Comparison of ENCODE assay signal across 8 cellular contexts in genomic region chr6:117829594-117830319, GRCh38.
A peak's percentile ranks its signal among the peaks of the same experiment; 100 is the strongest.
DNase-seq lines count a peak whose midpoint lies in the region; ATAC-seq and TF ChIP-seq lines count a peak whose summit lies in the region.

No MANE protein-coding gene starts in this region.

- CTCF ChIA-PET in activated naive CD4-positive, alpha-beta T cell treated with anti-CD3 and anti-CD28 coated beads, Interleukin-2, amount 10 ng/mL, durations not matched to agents 7 days and 5 days (lab: Charles Lee), result no interaction called here

- H3K9me3 Mint-ChIP-seq in stimulated activated naive B cell treated with anti-CD40 and anti-IgM and Interleukin-4, amounts not matched to agents 10 μg/mL and 1 μg/mL and 100 μg/mL, for 72 hours, result peaks cover 5 to 9% of the 10 kb centered on the region in 2 donors
- H3K9me3 Mint-ChIP-seq in activated naive CD4-positive, alpha-beta T cell treated with anti-CD3 and anti-CD28 coated beads, Interleukin-2, amount 10 ng/mL, durations not matched to agents 7 days and 5 days, result no peaks in the 10 kb centered on the region

- peak; percentile 57 for TF ChIP-seq CTCF in BE2C (IDR thresholded peaks at IDR 0.05; ENCODE audit: low read depth, low read length)
- TF ChIP-seq CTCF in fibroblast of mammary gland (conservative IDR thresholded peaks at IDR 0.05; ENCODE audit: control insufficient read depth, insufficient read depth, low read depth, low read length), result peak; percentile 29
- peak in 1 of 3 experiments; percentile 6 for TF ChIP-seq CTCF in esophagus muscularis mucosa (IDR thresholded peaks at IDR 0.05)

- H3K9me3 ChIP-seq in BE2C, result no peaks in the 10 kb centered on the region
- peaks cover 0 to 12% (median 0%) of the 10 kb centered on the region in 4 donors for H3K9me3 ChIP-seq in esophagus muscularis mucosa

- H3K4me3 Mint-ChIP-seq in stimulated activated naive B cell treated with anti-CD40 and anti-IgM and Interleukin-4, amounts not matched to agents 10 μg/mL and 1 μg/mL and 100 μg/mL, for 72 hours, result no peak overlapping the region
- H3K4me3 Mint-ChIP-seq in activated naive CD4-positive, alpha-beta T cell treated with anti-CD3 and anti-CD28 coated beads, Interleukin-2, amount 10 ng/mL, durations not matched to agents 7 days and 5 days, result no peak overlapping the region

- H3K27me3 ChIP-seq in BE2C (peaks cover 11% of the 10 kb centered on the region), esophagus muscularis mucosa (no peaks in the 10 kb centered on the region)

- no peaks in the 10 kb centered on the region for H3K36me3 Mint-ChIP-seq in stimulated activated naive B cell treated with anti-CD40 and anti-IgM and Interleukin-4, amounts not matched to agents 10 μg/mL and 1 μg/mL and 100 μg/mL, for 72 hours
- H3K36me3 Mint-ChIP-seq in activated naive CD4-positive, alpha-beta T cell treated with anti-CD3 and anti-CD28 coated beads, Interleukin-2, amount 10 ng/mL, durations not matched to agents 7 days and 5 days, result no peaks in the 10 kb centered on the region

- DNase-seq in BE2C (peak; percentile 49), NOMO-1 treated with dmso at 0.1 percent for 144 hours (lab: John Stamatoyannopoulos, UW; ENCODE audit: unreplicated experiment) (peak; percentile 1), fibroblast of mammary gland (ENCODE audit: low read depth) (peak; percentile 38), NCI-H128 (lab: John Stamatoyannopoulos, UW; ENCODE audit: unreplicated experiment) (no peak), esophagus muscularis mucosa (ENCODE audit: extremely low spot score) (no peak)
- DNase-seq in stimulated activated naive B cell treated with anti-CD40 and anti-IgM and Interleukin-4, amounts not matched to agents 10 μg/mL and 1 μg/mL and 100 μg/mL, for 72 hours, result no peak
- DNase-seq in activated naive CD4-positive, alpha-beta T cell treated with anti-CD3 and anti-CD28 coated beads, Interleukin-2, amount 10 ng/mL, durations not matched to agents 7 days and 5 days, result no peak

- H3K36me3 ChIP-seq in BE2C (no peaks in the 10 kb centered on the region), esophagus muscularis mucosa (no peaks in the 10 kb centered on the region)

- no peak for TF ChIP-seq POLR2A in esophagus muscularis mucosa (IDR thresholded peaks at IDR 0.05; ENCODE audit: low read depth)

- H3K4me1 Mint-ChIP-seq in stimulated activated naive B cell treated with anti-CD40 and anti-IgM and Interleukin-4, amounts not matched to agents 10 μg/mL and 1 μg/mL and 100 μg/mL, for 72 hours, result no peaks in the 10 kb centered on the region
- no peaks in the 10 kb centered on the region for H3K4me1 Mint-ChIP-seq in activated naive CD4-positive, alpha-beta T cell treated with anti-CD3 and anti-CD28 coated beads, Interleukin-2, amount 10 ng/mL, durations not matched to agents 7 days and 5 days

- no peak overlapping the region for H3K27ac Mint-ChIP-seq in stimulated activated naive B cell treated with anti-CD40 and anti-IgM and Interleukin-4, amounts not matched to agents 10 μg/mL and 1 μg/mL and 100 μg/mL, for 72 hours
- no peak overlapping the region for H3K27ac Mint-ChIP-seq in activated naive CD4-positive, alpha-beta T cell treated with anti-CD3 and anti-CD28 coated beads, Interleukin-2, amount 10 ng/mL, durations not matched to agents 7 days and 5 days

- peak; percentile 56 for ATAC-seq in GM21717 (IDR thresholded peaks at IDR 0.05; ENCODE audit: unreplicated experiment)
- ATAC-seq in stimulated activated naive B cell treated with anti-CD40 and anti-IgM and Interleukin-4, amounts not matched to agents 10 μg/mL and 1 μg/mL and 100 μg/mL, for 72 hours (replicated peaks), result no peak

- peaks cover 8 to 10% of the 10 kb centered on the region in 2 donors for H3K27me3 Mint-ChIP-seq in stimulated activated naive B cell treated with anti-CD40 and anti-IgM and Interleukin-4, amounts not matched to agents 10 μg/mL and 1 μg/mL and 100 μg/mL, for 72 hours
- H3K27me3 Mint-ChIP-seq in activated naive CD4-positive, alpha-beta T cell treated with anti-CD3 and anti-CD28 coated beads, Interleukin-2, amount 10 ng/mL, durations not matched to agents 7 days and 5 days, result no peaks in the 10 kb centered on the region

- H3K4me3 ChIP-seq in BE2C (ENCODE audit: low read depth, low read length), result peak overlapping the region; percentile 32
- peak overlapping the region; percentile 30 for H3K4me3 ChIP-seq in fibroblast of mammary gland (ENCODE audit: control insufficient read depth, low read depth, low read length)
- H3K4me3 ChIP-seq in esophagus muscularis mucosa, result peak overlapping the region in 1 of 4 donors; percentile 17

- H3K27ac ChIP-seq in esophagus muscularis mucosa (replicated peaks in 1 of 4), result no peak overlapping the region

- intact Hi-C loops in esophagus muscularis mucosa (cut with DNase I), result no loop called here

- 9% methylated on average over 2 of the region's 8 CpGs for WGBS in esophagus muscularis mucosa

- no peak for TF ChIP-seq EP300 in esophagus muscularis mucosa (IDR thresholded peaks at IDR 0.05)

- H3K4me1 ChIP-seq in BE2C (0 out of 2 replicates have a peak, but pooled peaks cover 3% of the 10 kb centered on the region), esophagus muscularis mucosa (no peaks in the 10 kb centered on the region)

Comparison
In these comparisons a context has a peak if more than half of its experiments do, and no peak if none do; other contexts are left out.
1. DNase-seq: peak in BE2C (single experiment), NOMO-1 treated with dmso at 0.1 percent for 144 hours (single experiment) and fibroblast of mammary gland (single experiment); none in stimulated activated naive B cell treated with anti-CD40 and anti-IgM and Interleukin-4, amounts not matched to agents 10 μg/mL and 1 μg/mL and 100 μg/mL, for 72 hours (single experiment), NCI-H128 (single experiment), activated naive CD4-positive, alpha-beta T cell treated with anti-CD3 and anti-CD28 coated beads, Interleukin-2, amount 10 ng/mL, durations not matched to agents 7 days and 5 days (single experiment) and esophagus muscularis mucosa (single experiment).